1 cellular context compared by ENCODE assay signal in the genomic region with DNA sequence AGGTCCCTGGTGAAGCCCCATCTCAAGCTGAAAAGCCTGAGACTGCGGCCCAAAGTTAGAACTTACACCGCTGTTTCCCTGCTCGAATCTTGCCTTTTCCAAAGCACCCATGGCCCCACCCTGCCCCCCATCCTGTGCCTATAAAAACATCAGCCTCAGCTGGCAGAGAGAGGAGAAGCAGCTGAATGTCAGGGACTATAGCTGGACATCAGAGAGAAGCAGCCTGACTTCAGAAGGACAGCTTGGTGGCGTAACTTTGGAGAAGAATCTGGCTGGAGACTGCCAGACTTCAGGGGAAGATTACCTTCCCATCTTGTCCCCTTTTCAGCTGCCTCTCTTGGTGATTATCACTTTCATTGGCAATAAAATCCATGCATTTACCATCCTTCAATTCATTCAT.
TF ChIP-seq lines count a peak whose summit lies in the region.

No MANE protein-coding gene starts in this region.

TF ChIP-seq in GM23338, 12 proteins besides CTCF, POLR2A, EP300 and RAD21 (continued from another document):
- no peak for TF ChIP-seq CREB1 (CRISPR knock-in tag; IDR thresholded peaks at IDR 0.05; ENCODE audit: low read depth)
- no peak for TF ChIP-seq ZNF331 (CRISPR knock-in tag; IDR thresholded peaks at IDR 0.05; ENCODE audit: low read depth)
